In the genomic region with DNA sequence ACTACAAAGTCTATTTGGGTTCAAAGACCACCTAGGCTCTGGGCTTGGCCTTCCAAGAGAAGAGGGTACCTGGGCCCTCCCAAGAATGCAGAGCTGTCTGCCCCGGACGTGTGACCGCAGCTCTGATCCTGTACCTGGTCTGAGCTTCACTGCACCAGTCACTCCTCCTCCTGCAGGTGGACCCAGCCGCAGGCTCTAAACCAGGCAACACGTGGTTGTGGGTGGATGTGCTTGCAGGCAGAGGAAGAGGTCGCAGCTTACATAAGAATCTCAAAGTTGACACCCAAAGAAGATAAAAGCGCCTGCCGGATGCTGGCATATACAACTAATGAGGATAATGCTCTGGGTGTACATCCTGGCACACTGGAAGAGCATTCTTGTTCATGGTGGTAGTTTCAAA, we compare ENCODE assay signal across 11 cellular contexts.
"Had no signal": no experiment of that assay in that cellular context is flagged by ENCODE, and none has a peak within 500 bp of the region (broad histone marks: within the 10 kb centered on the region; RNA-seq: fewer than 3 reads in every experiment).

No MANE protein-coding gene starts in this region.

- H3K4me3 ChIP-seq: colonic mucosa, esophagus squamous epithelium, left ventricle myocardium inferior, spleen had no signal

- H3K27ac ChIP-seq: colonic mucosa, esophagus squamous epithelium, left ventricle myocardium inferior, spleen had no signal

- H3K4me3 Mint-ChIP-seq: activated T-helper 1 cell treated with anti-CD3 and anti-CD28 coated beads, Interleukin-12 subunit alpha, Interleukin-12 subunit beta, Interleukin-2, Interleukin-4 antibody, amounts not matched to agents 30 ng/mL and 10 ng/mL and 1 ng/mL, durations not matched to agents 14 hours and 24 hours and 36 hours; nephron had no signal

- ATAC-seq: sciatic nerve, SK-N-SH treated with all-trans-retinoic acid at 6 μM for 48 hours had no signal

- H3K36me3 ChIP-seq: colonic mucosa, esophagus squamous epithelium, left ventricle myocardium inferior, spleen had no signal

- H3K9me3 Mint-ChIP-seq: activated T-helper 1 cell treated with anti-CD3 and anti-CD28 coated beads, Interleukin-12 subunit alpha, Interleukin-12 subunit beta, Interleukin-2, Interleukin-4 antibody, amounts not matched to agents 30 ng/mL and 10 ng/mL and 1 ng/mL, durations not matched to agents 14 hours and 24 hours and 36 hours; nephron had no signal

- H3K9me3 ChIP-seq: colonic mucosa, esophagus squamous epithelium had no signal

- H3K27ac Mint-ChIP-seq: activated T-helper 1 cell treated with anti-CD3 and anti-CD28 coated beads, Interleukin-12 subunit alpha, Interleukin-12 subunit beta, Interleukin-2, Interleukin-4 antibody, amounts not matched to agents 30 ng/mL and 10 ng/mL and 1 ng/mL, durations not matched to agents 14 hours and 24 hours and 36 hours; nephron had no signal

- H3K4me1 ChIP-seq: colonic mucosa, esophagus squamous epithelium, spleen had no signal

- H3K27me3 ChIP-seq: colonic mucosa, esophagus squamous epithelium had no signal

- DNase-seq: activated naive CD4-positive, alpha-beta T cell treated with Interleukin-2 at 50 U/mL for 16 hours; colonic mucosa; esophagus squamous epithelium; hippocampal formation; kidney; left ventricle myocardium inferior; spleen had no signal
